ENCODE assay signal across 1 cellular context in the genomic region with DNA sequence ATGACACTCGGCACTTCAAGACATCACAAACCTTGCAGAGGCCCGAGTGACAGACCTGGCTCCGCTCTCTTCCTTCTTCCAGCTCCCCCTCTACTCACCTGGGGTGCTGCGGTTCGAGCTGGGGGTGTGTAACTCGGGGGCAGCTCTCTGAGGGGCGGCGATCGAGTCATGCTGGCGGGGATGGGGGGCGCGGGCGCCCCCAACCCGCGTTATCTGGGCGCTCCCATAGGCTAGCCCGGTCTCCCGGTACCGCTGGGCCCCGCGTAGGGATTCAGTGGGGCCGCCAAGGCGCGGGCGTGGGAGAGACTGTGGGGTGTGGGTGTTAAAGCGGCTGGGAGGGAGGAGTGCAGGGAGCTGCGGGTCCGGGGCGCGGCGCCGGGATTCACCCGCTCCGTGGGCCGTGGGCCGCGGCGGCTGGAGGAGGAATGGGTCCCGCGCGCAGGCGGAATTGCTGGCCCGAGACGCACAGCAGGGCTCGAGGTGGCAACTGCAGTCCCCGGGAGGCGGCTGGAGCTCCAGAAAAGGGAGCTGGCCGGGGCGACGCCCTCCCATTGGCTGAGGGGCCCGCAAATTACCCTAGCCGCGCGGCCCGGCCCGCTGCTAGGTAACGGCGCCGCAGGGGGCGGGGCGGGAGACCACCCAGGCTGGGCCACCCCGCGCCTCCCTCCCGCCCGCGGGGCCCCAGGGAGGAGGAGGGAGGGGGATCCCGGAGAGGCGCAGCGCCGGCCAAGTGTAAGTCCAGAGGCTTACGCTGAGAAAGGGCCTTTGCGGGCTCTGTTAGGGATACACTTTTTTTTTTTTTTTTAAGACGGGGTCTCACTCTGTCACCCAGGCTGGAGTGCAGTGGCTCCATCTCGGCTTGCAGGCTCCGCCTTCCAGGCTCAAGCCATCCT.
TF ChIP-seq lines count a peak whose summit lies in the region.

A gene with protein sequence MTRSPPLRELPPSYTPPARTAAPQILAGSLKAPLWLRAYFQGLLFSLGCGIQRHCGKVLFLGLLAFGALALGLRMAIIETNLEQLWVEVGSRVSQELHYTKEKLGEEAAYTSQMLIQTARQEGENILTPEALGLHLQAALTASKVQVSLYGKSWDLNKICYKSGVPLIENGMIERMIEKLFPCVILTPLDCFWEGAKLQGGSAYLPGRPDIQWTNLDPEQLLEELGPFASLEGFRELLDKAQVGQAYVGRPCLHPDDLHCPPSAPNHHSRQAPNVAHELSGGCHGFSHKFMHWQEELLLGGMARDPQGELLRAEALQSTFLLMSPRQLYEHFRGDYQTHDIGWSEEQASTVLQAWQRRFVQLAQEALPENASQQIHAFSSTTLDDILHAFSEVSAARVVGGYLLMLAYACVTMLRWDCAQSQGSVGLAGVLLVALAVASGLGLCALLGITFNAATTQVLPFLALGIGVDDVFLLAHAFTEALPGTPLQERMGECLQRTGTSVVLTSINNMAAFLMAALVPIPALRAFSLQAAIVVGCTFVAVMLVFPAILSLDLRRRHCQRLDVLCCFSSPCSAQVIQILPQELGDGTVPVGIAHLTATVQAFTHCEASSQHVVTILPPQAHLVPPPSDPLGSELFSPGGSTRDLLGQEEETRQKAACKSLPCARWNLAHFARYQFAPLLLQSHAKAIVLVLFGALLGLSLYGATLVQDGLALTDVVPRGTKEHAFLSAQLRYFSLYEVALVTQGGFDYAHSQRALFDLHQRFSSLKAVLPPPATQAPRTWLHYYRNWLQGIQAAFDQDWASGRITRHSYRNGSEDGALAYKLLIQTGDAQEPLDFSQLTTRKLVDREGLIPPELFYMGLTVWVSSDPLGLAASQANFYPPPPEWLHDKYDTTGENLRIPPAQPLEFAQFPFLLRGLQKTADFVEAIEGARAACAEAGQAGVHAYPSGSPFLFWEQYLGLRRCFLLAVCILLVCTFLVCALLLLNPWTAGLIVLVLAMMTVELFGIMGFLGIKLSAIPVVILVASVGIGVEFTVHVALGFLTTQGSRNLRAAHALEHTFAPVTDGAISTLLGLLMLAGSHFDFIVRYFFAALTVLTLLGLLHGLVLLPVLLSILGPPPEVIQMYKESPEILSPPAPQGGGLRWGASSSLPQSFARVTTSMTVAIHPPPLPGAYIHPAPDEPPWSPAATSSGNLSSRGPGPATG (minus strand): TSS at position 491 of the 893 bp plus-strand sequence. CDS start 321 bp downstream, at position 170.

TF ChIP-seq in WTC11, 78 proteins besides CTCF, POLR2A, EP300 and RAD21 (continued from another document):
- TF ChIP-seq, protein P1, sequence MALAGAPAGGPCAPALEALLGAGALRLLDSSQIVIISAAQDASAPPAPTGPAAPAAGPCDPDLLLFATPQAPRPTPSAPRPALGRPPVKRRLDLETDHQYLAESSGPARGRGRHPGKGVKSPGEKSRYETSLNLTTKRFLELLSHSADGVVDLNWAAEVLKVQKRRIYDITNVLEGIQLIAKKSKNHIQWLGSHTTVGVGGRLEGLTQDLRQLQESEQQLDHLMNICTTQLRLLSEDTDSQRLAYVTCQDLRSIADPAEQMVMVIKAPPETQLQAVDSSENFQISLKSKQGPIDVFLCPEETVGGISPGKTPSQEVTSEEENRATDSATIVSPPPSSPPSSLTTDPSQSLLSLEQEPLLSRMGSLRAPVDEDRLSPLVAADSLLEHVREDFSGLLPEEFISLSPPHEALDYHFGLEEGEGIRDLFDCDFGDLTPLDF (CRISPR knock-in tag; IDR thresholded peaks at IDR 0.05), result no peak
- TF ChIP-seq, protein P2, sequence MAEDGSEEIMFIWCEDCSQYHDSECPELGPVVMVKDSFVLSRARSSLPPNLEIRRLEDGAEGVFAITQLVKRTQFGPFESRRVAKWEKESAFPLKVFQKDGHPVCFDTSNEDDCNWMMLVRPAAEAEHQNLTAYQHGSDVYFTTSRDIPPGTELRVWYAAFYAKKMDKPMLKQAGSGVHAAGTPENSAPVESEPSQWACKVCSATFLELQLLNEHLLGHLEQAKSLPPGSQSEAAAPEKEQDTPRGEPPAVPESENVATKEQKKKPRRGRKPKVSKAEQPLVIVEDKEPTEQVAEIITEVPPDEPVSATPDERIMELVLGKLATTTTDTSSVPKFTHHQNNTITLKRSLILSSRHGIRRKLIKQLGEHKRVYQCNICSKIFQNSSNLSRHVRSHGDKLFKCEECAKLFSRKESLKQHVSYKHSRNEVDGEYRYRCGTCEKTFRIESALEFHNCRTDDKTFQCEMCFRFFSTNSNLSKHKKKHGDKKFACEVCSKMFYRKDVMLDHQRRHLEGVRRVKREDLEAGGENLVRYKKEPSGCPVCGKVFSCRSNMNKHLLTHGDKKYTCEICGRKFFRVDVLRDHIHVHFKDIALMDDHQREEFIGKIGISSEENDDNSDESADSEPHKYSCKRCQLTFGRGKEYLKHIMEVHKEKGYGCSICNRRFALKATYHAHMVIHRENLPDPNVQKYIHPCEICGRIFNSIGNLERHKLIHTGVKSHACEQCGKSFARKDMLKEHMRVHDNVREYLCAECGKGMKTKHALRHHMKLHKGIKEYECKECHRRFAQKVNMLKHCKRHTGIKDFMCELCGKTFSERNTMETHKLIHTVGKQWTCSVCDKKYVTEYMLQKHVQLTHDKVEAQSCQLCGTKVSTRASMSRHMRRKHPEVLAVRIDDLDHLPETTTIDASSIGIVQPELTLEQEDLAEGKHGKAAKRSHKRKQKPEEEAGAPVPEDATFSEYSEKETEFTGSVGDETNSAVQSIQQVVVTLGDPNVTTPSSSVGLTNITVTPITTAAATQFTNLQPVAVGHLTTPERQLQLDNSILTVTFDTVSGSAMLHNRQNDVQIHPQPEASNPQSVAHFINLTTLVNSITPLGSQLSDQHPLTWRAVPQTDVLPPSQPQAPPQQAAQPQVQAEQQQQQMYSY (CRISPR knock-in tag; IDR thresholded peaks at IDR 0.05), result no peak
- TF ChIP-seq, protein P3, sequence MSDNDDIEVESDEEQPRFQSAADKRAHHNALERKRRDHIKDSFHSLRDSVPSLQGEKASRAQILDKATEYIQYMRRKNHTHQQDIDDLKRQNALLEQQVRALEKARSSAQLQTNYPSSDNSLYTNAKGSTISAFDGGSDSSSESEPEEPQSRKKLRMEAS (CRISPR knock-in tag; IDR thresholded peaks at IDR 0.05), result no peak
- TF ChIP-seq SP1 (CRISPR knock-in tag; conservative IDR thresholded peaks at IDR 0.05), result peak; percentile 43; the same call in 1 of the 2 replicates
- no peak for TF ChIP-seq RELA (CRISPR knock-in tag; IDR thresholded peaks at IDR 0.05; ENCODE audit: borderline replicate concordance)
- TF ChIP-seq JAZF1 (CRISPR knock-in tag; IDR thresholded peaks at IDR 0.05), result no peak
- no peak for TF ChIP-seq ZNF317 (CRISPR knock-in tag; IDR thresholded peaks at IDR 0.05; ENCODE audit: borderline replicate concordance, low read depth)
- TF ChIP-seq, protein P4, sequence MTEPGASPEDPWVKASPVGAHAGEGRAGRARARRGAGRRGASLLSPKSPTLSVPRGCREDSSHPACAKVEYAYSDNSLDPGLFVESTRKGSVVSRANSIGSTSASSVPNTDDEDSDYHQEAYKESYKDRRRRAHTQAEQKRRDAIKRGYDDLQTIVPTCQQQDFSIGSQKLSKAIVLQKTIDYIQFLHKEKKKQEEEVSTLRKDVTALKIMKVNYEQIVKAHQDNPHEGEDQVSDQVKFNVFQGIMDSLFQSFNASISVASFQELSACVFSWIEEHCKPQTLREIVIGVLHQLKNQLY (CRISPR knock-in tag; IDR thresholded peaks at IDR 0.05), result no peak
- TF ChIP-seq, protein P5, sequence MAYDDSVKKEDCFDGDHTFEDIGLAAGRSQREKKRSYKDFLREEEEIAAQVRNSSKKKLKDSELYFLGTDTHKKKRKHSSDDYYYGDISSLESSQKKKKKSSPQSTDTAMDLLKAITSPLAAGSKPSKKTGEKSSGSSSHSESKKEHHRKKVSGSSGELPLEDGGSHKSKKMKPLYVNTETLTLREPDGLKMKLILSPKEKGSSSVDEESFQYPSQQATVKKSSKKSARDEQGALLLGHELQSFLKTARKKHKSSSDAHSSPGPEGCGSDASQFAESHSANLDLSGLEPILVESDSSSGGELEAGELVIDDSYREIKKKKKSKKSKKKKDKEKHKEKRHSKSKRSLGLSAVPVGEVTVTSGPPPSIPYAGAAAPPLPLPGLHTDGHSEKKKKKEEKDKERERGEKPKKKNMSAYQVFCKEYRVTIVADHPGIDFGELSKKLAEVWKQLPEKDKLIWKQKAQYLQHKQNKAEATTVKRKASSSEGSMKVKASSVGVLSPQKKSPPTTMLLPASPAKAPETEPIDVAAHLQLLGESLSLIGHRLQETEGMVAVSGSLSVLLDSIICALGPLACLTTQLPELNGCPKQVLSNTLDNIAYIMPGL (CRISPR knock-in tag; IDR thresholded peaks at IDR 0.05), result 0 out of 2 replicates have a peak, but pooled peaks have one; percentile 15
- no peak for TF ChIP-seq GRHL2 (CRISPR knock-in tag; IDR thresholded peaks at IDR 0.05; ENCODE audit: insufficient replicate concordance, severe bottlenecking)
- no peak for TF ChIP-seq TCF7 (CRISPR knock-in tag; IDR thresholded peaks at IDR 0.05; ENCODE audit: low read depth)
- TF ChIP-seq KAT7 (CRISPR knock-in tag; IDR thresholded peaks at IDR 0.05; ENCODE audit: borderline replicate concordance), result 0 out of 2 replicates have a peak, but pooled peaks have one; percentile 63
- TF ChIP-seq ZNF121 (CRISPR knock-in tag; IDR thresholded peaks at IDR 0.05), result no peak
- TF ChIP-seq, protein P6, sequence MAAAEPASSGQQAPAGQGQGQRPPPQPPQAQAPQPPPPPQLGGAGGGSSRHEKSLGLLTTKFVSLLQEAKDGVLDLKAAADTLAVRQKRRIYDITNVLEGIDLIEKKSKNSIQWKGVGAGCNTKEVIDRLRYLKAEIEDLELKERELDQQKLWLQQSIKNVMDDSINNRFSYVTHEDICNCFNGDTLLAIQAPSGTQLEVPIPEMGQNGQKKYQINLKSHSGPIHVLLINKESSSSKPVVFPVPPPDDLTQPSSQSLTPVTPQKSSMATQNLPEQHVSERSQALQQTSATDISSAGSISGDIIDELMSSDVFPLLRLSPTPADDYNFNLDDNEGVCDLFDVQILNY (CRISPR knock-in tag; IDR thresholded peaks at IDR 0.05), result 0 out of 2 replicates have a peak, but pooled peaks have one; percentile 51
- TF ChIP-seq, protein P7, sequence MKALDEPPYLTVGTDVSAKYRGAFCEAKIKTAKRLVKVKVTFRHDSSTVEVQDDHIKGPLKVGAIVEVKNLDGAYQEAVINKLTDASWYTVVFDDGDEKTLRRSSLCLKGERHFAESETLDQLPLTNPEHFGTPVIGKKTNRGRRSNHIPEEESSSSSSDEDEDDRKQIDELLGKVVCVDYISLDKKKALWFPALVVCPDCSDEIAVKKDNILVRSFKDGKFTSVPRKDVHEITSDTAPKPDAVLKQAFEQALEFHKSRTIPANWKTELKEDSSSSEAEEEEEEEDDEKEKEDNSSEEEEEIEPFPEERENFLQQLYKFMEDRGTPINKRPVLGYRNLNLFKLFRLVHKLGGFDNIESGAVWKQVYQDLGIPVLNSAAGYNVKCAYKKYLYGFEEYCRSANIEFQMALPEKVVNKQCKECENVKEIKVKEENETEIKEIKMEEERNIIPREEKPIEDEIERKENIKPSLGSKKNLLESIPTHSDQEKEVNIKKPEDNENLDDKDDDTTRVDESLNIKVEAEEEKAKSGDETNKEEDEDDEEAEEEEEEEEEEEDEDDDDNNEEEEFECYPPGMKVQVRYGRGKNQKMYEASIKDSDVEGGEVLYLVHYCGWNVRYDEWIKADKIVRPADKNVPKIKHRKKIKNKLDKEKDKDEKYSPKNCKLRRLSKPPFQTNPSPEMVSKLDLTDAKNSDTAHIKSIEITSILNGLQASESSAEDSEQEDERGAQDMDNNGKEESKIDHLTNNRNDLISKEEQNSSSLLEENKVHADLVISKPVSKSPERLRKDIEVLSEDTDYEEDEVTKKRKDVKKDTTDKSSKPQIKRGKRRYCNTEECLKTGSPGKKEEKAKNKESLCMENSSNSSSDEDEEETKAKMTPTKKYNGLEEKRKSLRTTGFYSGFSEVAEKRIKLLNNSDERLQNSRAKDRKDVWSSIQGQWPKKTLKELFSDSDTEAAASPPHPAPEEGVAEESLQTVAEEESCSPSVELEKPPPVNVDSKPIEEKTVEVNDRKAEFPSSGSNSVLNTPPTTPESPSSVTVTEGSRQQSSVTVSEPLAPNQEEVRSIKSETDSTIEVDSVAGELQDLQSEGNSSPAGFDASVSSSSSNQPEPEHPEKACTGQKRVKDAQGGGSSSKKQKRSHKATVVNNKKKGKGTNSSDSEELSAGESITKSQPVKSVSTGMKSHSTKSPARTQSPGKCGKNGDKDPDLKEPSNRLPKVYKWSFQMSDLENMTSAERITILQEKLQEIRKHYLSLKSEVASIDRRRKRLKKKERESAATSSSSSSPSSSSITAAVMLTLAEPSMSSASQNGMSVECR (CRISPR knock-in tag; IDR thresholded peaks at IDR 0.05; ENCODE audit: borderline replicate concordance), result peak; percentile 69; the same call in 1 of the 2 replicates
- peak; percentile 62 for TF ChIP-seq NFYB (CRISPR knock-in tag; conservative IDR thresholded peaks at IDR 0.05; ENCODE audit: low read depth)
- TF ChIP-seq, protein P8, sequence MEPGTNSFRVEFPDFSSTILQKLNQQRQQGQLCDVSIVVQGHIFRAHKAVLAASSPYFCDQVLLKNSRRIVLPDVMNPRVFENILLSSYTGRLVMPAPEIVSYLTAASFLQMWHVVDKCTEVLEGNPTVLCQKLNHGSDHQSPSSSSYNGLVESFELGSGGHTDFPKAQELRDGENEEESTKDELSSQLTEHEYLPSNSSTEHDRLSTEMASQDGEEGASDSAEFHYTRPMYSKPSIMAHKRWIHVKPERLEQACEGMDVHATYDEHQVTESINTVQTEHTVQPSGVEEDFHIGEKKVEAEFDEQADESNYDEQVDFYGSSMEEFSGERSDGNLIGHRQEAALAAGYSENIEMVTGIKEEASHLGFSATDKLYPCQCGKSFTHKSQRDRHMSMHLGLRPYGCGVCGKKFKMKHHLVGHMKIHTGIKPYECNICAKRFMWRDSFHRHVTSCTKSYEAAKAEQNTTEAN (CRISPR knock-in tag; IDR thresholded peaks at IDR 0.05), result 0 out of 2 replicates have a peak, but pooled peaks have one; percentile 36
- no peak for TF ChIP-seq IRF2 (CRISPR knock-in tag; IDR thresholded peaks at IDR 0.05; ENCODE audit: borderline replicate concordance, low read depth)
- no peak for TF ChIP-seq ATF1 (CRISPR knock-in tag; IDR thresholded peaks at IDR 0.05)
- no peak for TF ChIP-seq FOXJ3 (CRISPR knock-in tag; IDR thresholded peaks at IDR 0.05; ENCODE audit: borderline replicate concordance)
- TF ChIP-seq GABPB1 (CRISPR knock-in tag; IDR thresholded peaks at IDR 0.05), result no peak
- TF ChIP-seq MYBL2 (CRISPR knock-in tag; IDR thresholded peaks at IDR 0.05), result no peak
- TF ChIP-seq JUN (CRISPR knock-in tag; IDR thresholded peaks at IDR 0.05), result no peak
- TF ChIP-seq TEAD4 (CRISPR knock-in tag; IDR thresholded peaks at IDR 0.05), result no peak
